Comparison of ENCODE assay signal across 8 cellular contexts in the genomic region with DNA sequence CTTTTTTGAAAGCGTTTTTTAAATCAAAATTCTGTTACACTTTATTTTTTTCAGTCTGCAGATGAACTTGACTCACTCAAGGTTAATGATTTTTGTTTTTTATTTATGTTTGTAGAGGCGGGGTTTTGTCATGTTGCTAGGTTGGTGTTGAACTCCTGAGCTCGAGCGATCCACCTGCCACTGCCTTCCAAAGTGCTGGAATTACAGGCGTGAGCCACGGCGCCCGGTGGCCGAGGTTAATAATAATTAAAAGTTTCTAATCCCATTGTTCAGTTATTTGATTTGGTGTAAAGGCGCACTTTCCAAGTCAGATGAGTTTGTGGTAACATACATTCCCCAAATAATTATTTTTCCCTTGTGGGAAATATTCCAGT.
DNase-seq lines count a peak whose midpoint lies in the region; ATAC-seq and TF ChIP-seq lines count a peak whose summit lies in the region.

No MANE protein-coding gene starts in this region.

- peak overlapping the region; percentile 99 for H3K27ac ChIP-seq in neutrophil

- ATAC-seq in HG03095 (IDR thresholded peaks at IDR 0.05; ENCODE audit: unreplicated experiment) = no peak
- ATAC-seq in GM18867 (IDR thresholded peaks at IDR 0.05; ENCODE audit: unreplicated experiment) = no peak

- no peaks in the 10 kb centered on the region for H3K9me3 ChIP-seq in NT2/D1 (ENCODE audit: insufficient read depth, low read length)
- H3K9me3 ChIP-seq in endocrine pancreas (ENCODE audit: control insufficient read depth, low read length) = no peaks in the 10 kb centered on the region
- H3K9me3 ChIP-seq in neutrophil = no peaks in the 10 kb centered on the region

- H3K4me1 ChIP-seq in NT2/D1 (ENCODE audit: insufficient read depth, insufficient read length) (no peaks in the 10 kb centered on the region), endocrine pancreas (ENCODE audit: control insufficient read depth, insufficient read depth, low read length) (peaks cover 25% of the 10 kb centered on the region), neutrophil (ENCODE audit: control insufficient read depth in 1 of 2, insufficient read depth in 1 of 2, low read depth in 1 of 2, low read length in 1 of 2) (peaks cover 58 to 63% of the 10 kb centered on the region in 2 experiments)

- H3K27me3 ChIP-seq in NT2/D1 (ENCODE audit: insufficient read depth, insufficient read length) (no peaks in the 10 kb centered on the region), endocrine pancreas (ENCODE audit: control insufficient read depth, insufficient read depth, low read length) (no peaks in the 10 kb centered on the region), neutrophil (no peaks in the 10 kb centered on the region)

- H3K4me3 ChIP-seq in NT2/D1 (ENCODE audit: insufficient read length, low read depth) (peak overlapping the region; percentile 79), endocrine pancreas (ENCODE audit: control insufficient read depth, insufficient read depth, low read length) (peak overlapping the region; percentile 94), neutrophil (ENCODE audit: low read depth in 1 of 2, low read length in 1 of 2) (peak overlapping the region; percentile 66 to 81)

- H3K36me3 ChIP-seq in NT2/D1 (ENCODE audit: insufficient read depth, insufficient read length, low read length) = peaks cover 17% of the 10 kb centered on the region
- H3K36me3 ChIP-seq in endocrine pancreas (ENCODE audit: control insufficient read depth, insufficient read depth, low read length) = no peaks in the 10 kb centered on the region
- peaks cover 16% of the 10 kb centered on the region for H3K36me3 ChIP-seq in neutrophil

- DNase-seq in COLO668 (lab: John Stamatoyannopoulos, UW; ENCODE audit: unreplicated experiment) = peak; percentile 7
- no peak for DNase-seq in NT2/D1 (ENCODE audit: low read depth, low spot score)
- DNase-seq in GM03348 (ENCODE audit: low spot score) = no peak
- DNase-seq in NCI-H774 (lab: John Stamatoyannopoulos, UW) = no peak

- TF ChIP-seq CTCF in neutrophil (IDR thresholded peaks at IDR 0.05) = no peak

- peak overlapping the region; percentile 38 for H3K9ac ChIP-seq in NT2/D1 (ENCODE audit: insufficient read length, low read depth)
- H3K9ac ChIP-seq in endocrine pancreas (ENCODE audit: control insufficient read depth, insufficient read depth, low read length) = peak overlapping the region; percentile 69
